ENCODE assay signal across 28 cellular contexts in the genomic region with DNA sequence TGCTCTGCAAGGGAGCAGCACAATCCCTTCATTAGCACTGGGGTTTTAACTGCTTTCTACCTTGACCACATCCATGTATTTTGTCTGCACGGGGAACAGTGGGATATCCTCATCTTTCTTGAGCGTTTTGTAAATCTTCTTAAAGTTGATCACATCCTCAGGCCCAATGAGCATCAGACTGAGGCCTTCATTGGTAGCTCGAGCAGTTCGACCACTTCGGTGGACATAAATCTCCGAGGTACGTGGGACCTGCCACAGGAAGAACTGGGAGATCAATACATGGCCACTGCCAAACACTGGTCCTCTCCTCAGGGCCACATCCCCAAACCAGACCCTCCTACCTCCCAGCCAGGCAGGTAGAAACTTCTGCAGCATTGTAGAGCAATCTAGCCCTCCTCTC. TPM values are rescaled to one million over a fixed set of nuclear protein-coding genes. Genes with fewer than 3 reads are reported as not detected.
DNase-seq lines count a peak whose midpoint lies in the region; ATAC-seq and TF ChIP-seq lines count a peak whose summit lies in the region.
"Had no signal": no experiment of that assay in that cellular context is flagged by ENCODE, and none has a peak within 500 bp of the region (broad histone marks: within the 10 kb centered on the region; RNA-seq: fewer than 3 reads in every experiment).

No MANE protein-coding gene starts in this region.

- H3K36me3 ChIP-seq in CD4-positive, alpha-beta memory T cell (ENCODE audit: insufficient read depth, low read length): peaks cover 92% of the 10 kb centered on the region
- peaks cover 45 to 96% (median 52%) of the 10 kb centered on the region in 3 experiments for H3K36me3 ChIP-seq in naive thymus-derived CD4-positive, alpha-beta T cell (ENCODE audit: control insufficient read depth in 2 of 3, insufficient read depth in 3 of 3, low read length in 3 of 3)

- peak overlapping the region; percentile 89 for H3K27ac Mint-ChIP-seq in activated T-cell treated with anti-CD3 and anti-CD28 coated beads, Interleukin-2, amount 50 U/mL, for 24 hours
- peak overlapping the region in 5 of 7 donors; percentile 23 to 69 (median 38) for H3K27ac Mint-ChIP-seq in CD4-positive, alpha-beta memory T cell
- H3K27ac Mint-ChIP-seq in activated naive CD8-positive, alpha-beta T cell: peak overlapping the region; percentile 75
- H3K27ac Mint-ChIP-seq in naive thymus-derived CD4-positive, alpha-beta T cell: peak overlapping the region in 7 of 9 donors; percentile 30 to 83 (median 76)

- peaks cover 55% of the 10 kb centered on the region for H3K4me1 Mint-ChIP-seq in activated T-cell treated with anti-CD3 and anti-CD28 coated beads, Interleukin-2, amount 50 U/mL, for 24 hours (ENCODE audit: low read depth)
- peaks cover 33% of the 10 kb centered on the region for H3K4me1 Mint-ChIP-seq in activated T-cell treated with anti-CD3 and anti-CD28 coated beads, Interleukin-2, amount 50 U/mL, for 4 hours (ENCODE audit: low read depth)
- peaks cover 36 to 68% (median 46%) of the 10 kb centered on the region in 4 donors for H3K4me1 Mint-ChIP-seq in CD4-positive, alpha-beta memory T cell
- peaks cover 47% of the 10 kb centered on the region for H3K4me1 Mint-ChIP-seq in activated naive CD8-positive, alpha-beta T cell (ENCODE audit: low read depth)
- H3K4me1 Mint-ChIP-seq in naive thymus-derived CD4-positive, alpha-beta T cell: peaks cover 22 to 76% (median 55%) of the 10 kb centered on the region in 7 donors

- H3K27ac ChIP-seq in CD4-positive, alpha-beta memory T cell (ENCODE audit: low read depth, low read length): no peak overlapping the region
- H3K27ac ChIP-seq in naive thymus-derived CD4-positive, alpha-beta T cell (ENCODE audit: low read depth, low read length): no peak overlapping the region
- H3K27ac ChIP-seq: body of pancreas, KMS-11, thoracic aorta had no signal

- no peaks in the 10 kb centered on the region for H3K9me3 ChIP-seq in CD4-positive, alpha-beta memory T cell (ENCODE audit: control insufficient read depth in 1 of 2, low read length in 2 of 2)
- no peaks in the 10 kb centered on the region for H3K9me3 ChIP-seq in naive thymus-derived CD4-positive, alpha-beta T cell (ENCODE audit: control insufficient read depth in 2 of 3, low read length in 3 of 3)
- H3K9me3 ChIP-seq: body of pancreas, thoracic aorta had no signal

- H3K27me3 Mint-ChIP-seq in activated T-cell treated with anti-CD3 and anti-CD28 coated beads, Interleukin-2, amount 50 U/mL, for 24 hours: no peaks in the 10 kb centered on the region
- H3K27me3 Mint-ChIP-seq in activated T-cell treated with anti-CD3 and anti-CD28 coated beads, Interleukin-2, amount 50 U/mL, for 4 hours (ENCODE audit: low read depth): no peaks in the 10 kb centered on the region
- no peaks in the 10 kb centered on the region for H3K27me3 Mint-ChIP-seq in CD4-positive, alpha-beta memory T cell
- H3K27me3 Mint-ChIP-seq in activated naive CD8-positive, alpha-beta T cell: no peaks in the 10 kb centered on the region
- no peaks in the 10 kb centered on the region for H3K27me3 Mint-ChIP-seq in naive thymus-derived CD4-positive, alpha-beta T cell

- no peak for ATAC-seq in activated T-cell treated with anti-CD3 and anti-CD28 coated beads, Interleukin-2, amount 50 U/mL, for 4 hours
- ATAC-seq in naive thymus-derived CD4-positive, alpha-beta T cell: no peak
- ATAC-seq in HG02885 (IDR thresholded peaks at IDR 0.05; ENCODE audit: poor library complexity, unreplicated experiment): no peak
- ATAC-seq: body of pancreas, left colon had no signal

- intact Hi-C loops in CD4-positive, alpha-beta memory T cell (cut with micrococcal nuclease): no loop called here
- intact Hi-C loops in naive thymus-derived CD4-positive, alpha-beta T cell (cut with micrococcal nuclease): loop anchor here in 1 of 2 donors (5.0 kb wide), 1 partner anchor 82 kb away; no protein-coding TSS in a partner anchor

- H3K9me3 Mint-ChIP-seq in activated T-cell treated with anti-CD3 and anti-CD28 coated beads, Interleukin-2, amount 50 U/mL, for 24 hours: no peaks in the 10 kb centered on the region
- H3K9me3 Mint-ChIP-seq in activated T-cell treated with anti-CD3 and anti-CD28 coated beads, Interleukin-2, amount 50 U/mL, for 4 hours: no peaks in the 10 kb centered on the region
- peaks cover 0 to 4% (median 0%) of the 10 kb centered on the region in 8 donors for H3K9me3 Mint-ChIP-seq in CD4-positive, alpha-beta memory T cell
- no peaks in the 10 kb centered on the region for H3K9me3 Mint-ChIP-seq in activated naive CD8-positive, alpha-beta T cell (ENCODE audit: low read depth)
- H3K9me3 Mint-ChIP-seq in naive thymus-derived CD4-positive, alpha-beta T cell: no peaks in the 10 kb centered on the region

- H3K27me3 ChIP-seq in CD4-positive, alpha-beta memory T cell (ENCODE audit: insufficient read depth, low read length): no peaks in the 10 kb centered on the region
- H3K27me3 ChIP-seq in naive thymus-derived CD4-positive, alpha-beta T cell (ENCODE audit: control insufficient read depth in 2 of 2, insufficient read depth in 2 of 2, low read length in 2 of 2): no peaks in the 10 kb centered on the region
- H3K27me3 ChIP-seq: body of pancreas had no signal

- POLR2A ChIA-PET in CD4-positive, alpha-beta memory T cell (lab: Charles Lee; ENCODE audit: partially characterized antibody): no interaction called here
- POLR2A ChIA-PET in naive thymus-derived CD4-positive, alpha-beta T cell (lab: Charles Lee): no interaction called here

- CTCF ChIA-PET in CD4-positive, alpha-beta memory T cell (lab: Charles Lee; ENCODE audit: partially characterized antibody): interaction anchor here (1.0 kb wide), 1 partner anchor 82 kb away, joined by 3 read pairs; no protein-coding TSS in a partner anchor
- CTCF ChIA-PET in naive thymus-derived CD4-positive, alpha-beta T cell (lab: Charles Lee): interaction anchor here (0.5 kb wide), 1 partner anchor 61 kb away, joined by 3 read pairs; no protein-coding TSS in a partner anchor

- peaks cover 95% of the 10 kb centered on the region for H3K36me3 Mint-ChIP-seq in activated T-cell treated with anti-CD3 and anti-CD28 coated beads, Interleukin-2, amount 50 U/mL, for 24 hours (ENCODE audit: low read depth)
- H3K36me3 Mint-ChIP-seq in activated T-cell treated with anti-CD3 and anti-CD28 coated beads, Interleukin-2, amount 50 U/mL, for 4 hours (ENCODE audit: insufficient read depth): peaks cover 70% of the 10 kb centered on the region
- H3K36me3 Mint-ChIP-seq in CD4-positive, alpha-beta memory T cell: peaks cover 77 to 95% of the 10 kb centered on the region in 2 donors
- peaks cover 19% of the 10 kb centered on the region for H3K36me3 Mint-ChIP-seq in activated naive CD8-positive, alpha-beta T cell
- peaks cover 20 to 84% (median 57%) of the 10 kb centered on the region in 5 donors for H3K36me3 Mint-ChIP-seq in naive thymus-derived CD4-positive, alpha-beta T cell

- no peak for TF ChIP-seq CTCF in foreskin fibroblast (IDR thresholded peaks at IDR 0.05; ENCODE audit: low read depth, low read length)

- DNase-seq in activated T-cell treated with anti-CD3 and anti-CD28 coated beads, Interleukin-2, amount 50 U/mL, for 24 hours: no peak
- no peak for DNase-seq in activated T-cell treated with anti-CD3 and anti-CD28 coated beads, Interleukin-2, amount 50 U/mL, for 4 hours
- DNase-seq in CD4-positive, alpha-beta memory T cell: no peak
- no peak for DNase-seq in naive thymus-derived CD4-positive, alpha-beta T cell
- no peak for DNase-seq in foreskin fibroblast
- no peak for DNase-seq in stimulated activated naive CD4-positive, alpha-beta T cell treated with Interleukin-2 at 50 U/mL for 16 hours (lab: John Stamatoyannopoulos, UW)
- DNase-seq: activated CD4-positive, alpha-beta T cell treated with anti-CD3 and anti-CD28 coated beads for 1 hour; effector CD8-positive, alpha-beta T cell; left colon; mesendoderm; NCI-H146; NCI-H2171; NCI-H524; occipital lobe; SHP77 treated with DMSO at 0.1 percent for 48 hours; small intestine; SW 1271 had no signal

- peaks cover 39% of the 10 kb centered on the region for H3K4me1 ChIP-seq in CD4-positive, alpha-beta memory T cell (ENCODE audit: insufficient read depth, low read length)
- H3K4me1 ChIP-seq in naive thymus-derived CD4-positive, alpha-beta T cell (ENCODE audit: control insufficient read depth in 2 of 2, insufficient read depth in 2 of 2, low read length in 2 of 2): peaks cover 29 to 33% of the 10 kb centered on the region in 2 donors

- H3K4me3 Mint-ChIP-seq in activated T-cell treated with anti-CD3 and anti-CD28 coated beads, Interleukin-2, amount 50 U/mL, for 24 hours: no peak overlapping the region
- H3K4me3 Mint-ChIP-seq in activated T-cell treated with anti-CD3 and anti-CD28 coated beads, Interleukin-2, amount 50 U/mL, for 4 hours: no peak overlapping the region
- H3K4me3 Mint-ChIP-seq in CD4-positive, alpha-beta memory T cell: no peak overlapping the region
- no peak overlapping the region for H3K4me3 Mint-ChIP-seq in activated naive CD8-positive, alpha-beta T cell
- H3K4me3 Mint-ChIP-seq in naive thymus-derived CD4-positive, alpha-beta T cell: no peak overlapping the region

- H3K4me3 ChIP-seq in CD4-positive, alpha-beta memory T cell (ENCODE audit: low read length in 2 of 2): no peak overlapping the region
- H3K4me3 ChIP-seq in naive thymus-derived CD4-positive, alpha-beta T cell (ENCODE audit: low read length): no peak overlapping the region
- H3K4me3 ChIP-seq in foreskin fibroblast (ENCODE audit: low read depth in 1 of 2, low read length in 2 of 2): no peak overlapping the region
- H3K4me3 ChIP-seq: body of pancreas, thoracic aorta had no signal

RNA-seq across cellular contexts. Expression of a gene that starts 26.1 kb away (rescaled TPM):
- total RNA-seq in activated T-cell treated with anti-CD3 and anti-CD28 coated beads, Interleukin-2, amount 50 U/mL, for 4 hours: 100 to 1,000 TPM; 287 to 321 (median 319) TPM
- 100 to 1,000 TPM; 313 to 322 TPM for total RNA-seq in CD4-positive, alpha-beta memory T cell
- polyA plus RNA-seq in CD4-positive, alpha-beta memory T cell: 100 to 1,000 TPM; 135 to 307 TPM
- 100 to 1,000 TPM; 214 to 438 (median 333) TPM for total RNA-seq in naive thymus-derived CD4-positive, alpha-beta T cell
- polyA plus RNA-seq in naive thymus-derived CD4-positive, alpha-beta T cell: 100 to 1,000 TPM; 190 to 306 TPM

RNA-seq across cellular contexts. Expression of a gene that starts 26.2 kb away (rescaled TPM):
- total RNA-seq in activated T-cell treated with anti-CD3 and anti-CD28 coated beads, Interleukin-2, amount 50 U/mL, for 4 hours: 1 to 10 TPM; 8.9 to 9.5 (median 9.0) TPM
- total RNA-seq in CD4-positive, alpha-beta memory T cell: 1 to 10 TPM; 7.4 to 7.9 TPM
- polyA plus RNA-seq in CD4-positive, alpha-beta memory T cell: 1 to 10 TPM; 6.3 to 8.5 TPM
- total RNA-seq in naive thymus-derived CD4-positive, alpha-beta T cell: 10 to 100 TPM in 2 of 5 experiments, 1 to 10 TPM in 3; 6.3 to 31.8 (median 8.2) TPM
- polyA plus RNA-seq in naive thymus-derived CD4-positive, alpha-beta T cell: 1 to 10 TPM; 7.6 to 8.5 TPM

RNA-seq across cellular contexts. Expression of a gene that starts 28.8 kb away (rescaled TPM):
- under 1 TPM; 0.50 to 0.54 (median 0.53) TPM for total RNA-seq in activated T-cell treated with anti-CD3 and anti-CD28 coated beads, Interleukin-2, amount 50 U/mL, for 4 hours
- total RNA-seq in CD4-positive, alpha-beta memory T cell: under 1 TPM; 0.42 to 0.67 TPM
- 1 to 10 TPM in 1 of 2 donors, under 1 TPM in 1; 0.19 to 1.1 TPM for polyA plus RNA-seq in CD4-positive, alpha-beta memory T cell
- total RNA-seq in naive thymus-derived CD4-positive, alpha-beta T cell: 1 to 10 TPM in 1 of 5 experiments, under 1 TPM in 3, not detected in 1; 0.11 to 2.5 (median 0.63) TPM
- under 1 TPM; 0.35 to 0.56 TPM for polyA plus RNA-seq in naive thymus-derived CD4-positive, alpha-beta T cell

RNA-seq across cellular contexts. Expression of a gene that starts 55.6 kb away (rescaled TPM):
- total RNA-seq in activated T-cell treated with anti-CD3 and anti-CD28 coated beads, Interleukin-2, amount 50 U/mL, for 4 hours: 1 to 10 TPM; 1.3 to 1.7 (median 1.3) TPM
- total RNA-seq in CD4-positive, alpha-beta memory T cell: 1 to 10 TPM in 1 of 2 experiments, under 1 TPM in 1; 0.87 to 1.5 TPM
- 10 to 100 TPM; 15.9 to 24.0 TPM for polyA plus RNA-seq in CD4-positive, alpha-beta memory T cell
- total RNA-seq in naive thymus-derived CD4-positive, alpha-beta T cell: 100 to 1,000 TPM in 1 of 5 experiments, 1 to 10 TPM in 1, under 1 TPM in 1, not detected in 2; 1.00 to 221 (median 2.9) TPM
- under 1 TPM in 1 of 2 donors, not detected in 1; 0.74 TPM for polyA plus RNA-seq in naive thymus-derived CD4-positive, alpha-beta T cell

RNA-seq across cellular contexts. Expression of a gene that starts 57.8 kb away (rescaled TPM):
- under 1 TPM in 1 of 3 donors, not detected in 2; 0.35 TPM for total RNA-seq in activated T-cell treated with anti-CD3 and anti-CD28 coated beads, Interleukin-2, amount 50 U/mL, for 4 hours
- total RNA-seq in CD4-positive, alpha-beta memory T cell: not detected
- not detected for polyA plus RNA-seq in CD4-positive, alpha-beta memory T cell
- total RNA-seq in naive thymus-derived CD4-positive, alpha-beta T cell: not detected
- polyA plus RNA-seq in naive thymus-derived CD4-positive, alpha-beta T cell: not detected
- total RNA-seq: A673, body of pancreas, Daoy, frontal cortex, left colon, myocyte, occipital lobe, thoracic aorta had no signal
- polyA plus RNA-seq: BJ, esophagus, small intestine had no signal

Comparison
In these comparisons a context has a peak if more than half of its experiments do, and no peak if none do; other contexts are left out.
1. H3K27ac Mint-ChIP-seq: peak in every context shown above with its lines; median percentile 89 in activated T-cell treated with anti-CD3 and anti-CD28 coated beads, Interleukin-2, amount 50 U/mL, for 24 hours; 76 in naive thymus-derived CD4-positive, alpha-beta T cell; 75 in activated naive CD8-positive, alpha-beta T cell; 38 in CD4-positive, alpha-beta memory T cell.